Comparison of ENCODE assay signal across 1 cellular context in the genomic region with DNA sequence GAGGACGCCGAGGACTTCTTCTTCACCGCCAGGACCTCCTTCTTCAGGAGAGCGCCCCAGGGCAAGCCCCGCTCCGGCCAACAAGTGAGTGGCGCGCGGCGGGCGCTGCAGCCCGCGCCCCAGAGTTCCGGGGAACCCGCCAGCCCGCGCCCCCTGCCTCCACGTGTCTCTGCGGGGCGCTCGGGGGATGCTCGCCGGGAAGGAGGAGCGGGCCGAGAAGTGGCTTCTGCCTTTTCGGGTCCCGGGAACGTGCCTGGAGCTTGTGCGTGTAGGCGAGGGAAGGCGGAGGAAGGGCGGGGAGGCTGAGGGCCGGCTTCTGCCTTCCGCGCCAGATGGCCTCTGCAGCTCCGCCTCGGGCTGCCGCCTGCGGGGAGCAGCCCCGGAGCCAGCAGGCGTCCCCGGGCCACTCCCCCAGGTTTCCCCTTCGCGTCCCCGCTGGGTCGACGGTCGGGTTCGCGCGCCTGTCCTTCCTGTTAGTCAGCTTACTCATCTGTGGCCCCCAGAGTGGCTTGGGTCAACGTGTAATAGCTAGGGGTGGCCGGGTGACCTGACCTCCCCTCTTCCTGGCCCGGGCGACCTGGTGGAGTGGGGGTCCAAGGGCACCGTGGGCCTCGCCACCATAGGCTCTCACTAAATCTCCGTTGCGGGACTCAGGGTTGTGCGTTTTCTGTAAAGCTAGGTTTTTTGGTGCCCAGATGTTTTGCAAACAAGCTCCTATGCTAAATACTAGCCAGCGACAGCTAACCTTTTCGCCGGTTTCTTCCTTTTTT.
A peak's percentile ranks its signal among the peaks of the same experiment; 100 is the strongest.
TF ChIP-seq lines count a peak whose summit lies in the region.

No MANE protein-coding gene starts in this region.

TF ChIP-seq in HepG2, 621 proteins besides CTCF, POLR2A, EP300 and RAD21 (continued from another document and continues in another):
- TF ChIP-seq, protein P1, sequence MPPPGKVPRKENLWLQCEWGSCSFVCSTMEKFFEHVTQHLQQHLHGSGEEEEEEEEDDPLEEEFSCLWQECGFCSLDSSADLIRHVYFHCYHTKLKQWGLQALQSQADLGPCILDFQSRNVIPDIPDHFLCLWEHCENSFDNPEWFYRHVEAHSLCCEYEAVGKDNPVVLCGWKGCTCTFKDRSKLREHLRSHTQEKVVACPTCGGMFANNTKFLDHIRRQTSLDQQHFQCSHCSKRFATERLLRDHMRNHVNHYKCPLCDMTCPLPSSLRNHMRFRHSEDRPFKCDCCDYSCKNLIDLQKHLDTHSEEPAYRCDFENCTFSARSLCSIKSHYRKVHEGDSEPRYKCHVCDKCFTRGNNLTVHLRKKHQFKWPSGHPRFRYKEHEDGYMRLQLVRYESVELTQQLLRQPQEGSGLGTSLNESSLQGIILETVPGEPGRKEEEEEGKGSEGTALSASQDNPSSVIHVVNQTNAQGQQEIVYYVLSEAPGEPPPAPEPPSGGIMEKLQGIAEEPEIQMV (CRISPR knock-in tag; IDR thresholded peaks at IDR 0.05; ENCODE audit: low read depth), result peak; percentile 75; the same call in 1 of the 2 replicates
- TF ChIP-seq PHF8 (CRISPR knock-in tag; IDR thresholded peaks at IDR 0.05) (peak; percentile 62), ZBTB20 (CRISPR knock-in tag; IDR thresholded peaks at IDR 0.05; ENCODE audit: borderline replicate concordance, low read depth) (peak; percentile 45; the same call in 1 of the 2 replicates), HOXA3 (CRISPR knock-in tag; IDR thresholded peaks at IDR 0.05) (0 out of 2 replicates have a peak, but pooled peaks have one; percentile 20), ISL2 (CRISPR knock-in tag; IDR thresholded peaks at IDR 0.05) (no peak), ZNF496 (CRISPR knock-in tag; IDR thresholded peaks at IDR 0.05; ENCODE audit: insufficient replicate concordance) (no peak), ZNF138 (CRISPR knock-in tag; IDR thresholded peaks at IDR 0.05; ENCODE audit: low read depth) (no peak), HDAC2 (CRISPR knock-in tag; IDR thresholded peaks at IDR 0.05) (peak; percentile 27; the same call in 1 of the 2 replicates), DNMT3B (CRISPR knock-in tag; conservative IDR thresholded peaks at IDR 0.05) (no peak), ZSCAN31 (CRISPR knock-in tag; IDR thresholded peaks at IDR 0.05; ENCODE audit: low read depth) (no peak), MXD4 (CRISPR knock-in tag; IDR thresholded peaks at IDR 0.05) (peak; percentile 70), ZNF550 (CRISPR knock-in tag; IDR thresholded peaks at IDR 0.05; ENCODE audit: borderline replicate concordance) (0 out of 2 replicates have a peak, but pooled peaks have one; percentile 25), HES4 (CRISPR knock-in tag; IDR thresholded peaks at IDR 0.05; ENCODE audit: borderline replicate concordance) (0 out of 2 replicates have a peak, but pooled peaks have one; percentile 52), TOE1 (CRISPR knock-in tag; IDR thresholded peaks at IDR 0.05) (no peak), ZNF30 (CRISPR knock-in tag; IDR thresholded peaks at IDR 0.05) (no peak), NFKB2 (CRISPR knock-in tag; IDR thresholded peaks at IDR 0.05; ENCODE audit: borderline replicate concordance) (no peak), ATRX (CRISPR knock-in tag; IDR thresholded peaks at IDR 0.05; ENCODE audit: borderline replicate concordance) (no peak), GTF3A (CRISPR knock-in tag; conservative IDR thresholded peaks at IDR 0.05) (no peak), ZNF713 (CRISPR knock-in tag; IDR thresholded peaks at IDR 0.05) (no peak), ZNF792 (CRISPR knock-in tag; IDR thresholded peaks at IDR 0.05) (no peak; the same call in 1 of the 2 replicates), SRSF1 (optimal IDR thresholded peaks at IDR 0.05; ENCODE audit: low read depth, low read length) (peak; percentile 49), ZNF879 (CRISPR knock-in tag; IDR thresholded peaks at IDR 0.05) (no peak)
- TF ChIP-seq, protein P2, sequence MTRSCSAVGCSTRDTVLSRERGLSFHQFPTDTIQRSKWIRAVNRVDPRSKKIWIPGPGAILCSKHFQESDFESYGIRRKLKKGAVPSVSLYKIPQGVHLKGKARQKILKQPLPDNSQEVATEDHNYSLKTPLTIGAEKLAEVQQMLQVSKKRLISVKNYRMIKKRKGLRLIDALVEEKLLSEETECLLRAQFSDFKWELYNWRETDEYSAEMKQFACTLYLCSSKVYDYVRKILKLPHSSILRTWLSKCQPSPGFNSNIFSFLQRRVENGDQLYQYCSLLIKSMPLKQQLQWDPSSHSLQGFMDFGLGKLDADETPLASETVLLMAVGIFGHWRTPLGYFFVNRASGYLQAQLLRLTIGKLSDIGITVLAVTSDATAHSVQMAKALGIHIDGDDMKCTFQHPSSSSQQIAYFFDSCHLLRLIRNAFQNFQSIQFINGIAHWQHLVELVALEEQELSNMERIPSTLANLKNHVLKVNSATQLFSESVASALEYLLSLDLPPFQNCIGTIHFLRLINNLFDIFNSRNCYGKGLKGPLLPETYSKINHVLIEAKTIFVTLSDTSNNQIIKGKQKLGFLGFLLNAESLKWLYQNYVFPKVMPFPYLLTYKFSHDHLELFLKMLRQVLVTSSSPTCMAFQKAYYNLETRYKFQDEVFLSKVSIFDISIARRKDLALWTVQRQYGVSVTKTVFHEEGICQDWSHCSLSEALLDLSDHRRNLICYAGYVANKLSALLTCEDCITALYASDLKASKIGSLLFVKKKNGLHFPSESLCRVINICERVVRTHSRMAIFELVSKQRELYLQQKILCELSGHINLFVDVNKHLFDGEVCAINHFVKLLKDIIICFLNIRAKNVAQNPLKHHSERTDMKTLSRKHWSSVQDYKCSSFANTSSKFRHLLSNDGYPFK (CRISPR knock-in tag; IDR thresholded peaks at IDR 0.05; ENCODE audit: borderline replicate concordance), result 0 out of 2 replicates have a peak, but pooled peaks have one; percentile 39
- TF ChIP-seq, protein P3, sequence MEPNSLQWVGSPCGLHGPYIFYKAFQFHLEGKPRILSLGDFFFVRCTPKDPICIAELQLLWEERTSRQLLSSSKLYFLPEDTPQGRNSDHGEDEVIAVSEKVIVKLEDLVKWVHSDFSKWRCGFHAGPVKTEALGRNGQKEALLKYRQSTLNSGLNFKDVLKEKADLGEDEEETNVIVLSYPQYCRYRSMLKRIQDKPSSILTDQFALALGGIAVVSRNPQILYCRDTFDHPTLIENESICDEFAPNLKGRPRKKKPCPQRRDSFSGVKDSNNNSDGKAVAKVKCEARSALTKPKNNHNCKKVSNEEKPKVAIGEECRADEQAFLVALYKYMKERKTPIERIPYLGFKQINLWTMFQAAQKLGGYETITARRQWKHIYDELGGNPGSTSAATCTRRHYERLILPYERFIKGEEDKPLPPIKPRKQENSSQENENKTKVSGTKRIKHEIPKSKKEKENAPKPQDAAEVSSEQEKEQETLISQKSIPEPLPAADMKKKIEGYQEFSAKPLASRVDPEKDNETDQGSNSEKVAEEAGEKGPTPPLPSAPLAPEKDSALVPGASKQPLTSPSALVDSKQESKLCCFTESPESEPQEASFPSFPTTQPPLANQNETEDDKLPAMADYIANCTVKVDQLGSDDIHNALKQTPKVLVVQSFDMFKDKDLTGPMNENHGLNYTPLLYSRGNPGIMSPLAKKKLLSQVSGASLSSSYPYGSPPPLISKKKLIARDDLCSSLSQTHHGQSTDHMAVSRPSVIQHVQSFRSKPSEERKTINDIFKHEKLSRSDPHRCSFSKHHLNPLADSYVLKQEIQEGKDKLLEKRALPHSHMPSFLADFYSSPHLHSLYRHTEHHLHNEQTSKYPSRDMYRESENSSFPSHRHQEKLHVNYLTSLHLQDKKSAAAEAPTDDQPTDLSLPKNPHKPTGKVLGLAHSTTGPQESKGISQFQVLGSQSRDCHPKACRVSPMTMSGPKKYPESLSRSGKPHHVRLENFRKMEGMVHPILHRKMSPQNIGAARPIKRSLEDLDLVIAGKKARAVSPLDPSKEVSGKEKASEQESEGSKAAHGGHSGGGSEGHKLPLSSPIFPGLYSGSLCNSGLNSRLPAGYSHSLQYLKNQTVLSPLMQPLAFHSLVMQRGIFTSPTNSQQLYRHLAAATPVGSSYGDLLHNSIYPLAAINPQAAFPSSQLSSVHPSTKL (CRISPR knock-in tag; IDR thresholded peaks at IDR 0.05), result peak; percentile 9; the same call in 1 of the 2 replicates
- TF ChIP-seq, protein P4, sequence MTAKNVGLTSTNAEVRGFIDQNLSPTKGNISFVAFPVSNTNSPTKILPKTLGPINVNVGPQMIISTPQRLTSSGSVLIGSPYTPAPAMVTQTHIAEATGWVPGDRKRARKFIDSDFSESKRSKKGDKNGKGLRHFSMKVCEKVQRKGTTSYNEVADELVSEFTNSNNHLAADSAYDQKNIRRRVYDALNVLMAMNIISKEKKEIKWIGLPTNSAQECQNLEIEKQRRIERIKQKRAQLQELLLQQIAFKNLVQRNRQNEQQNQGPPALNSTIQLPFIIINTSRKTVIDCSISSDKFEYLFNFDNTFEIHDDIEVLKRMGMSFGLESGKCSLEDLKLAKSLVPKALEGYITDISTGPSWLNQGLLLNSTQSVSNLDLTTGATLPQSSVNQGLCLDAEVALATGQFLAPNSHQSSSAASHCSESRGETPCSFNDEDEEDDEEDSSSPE (CRISPR knock-in tag; IDR thresholded peaks at IDR 0.05), result peak; percentile 47
- TF ChIP-seq, protein P5, sequence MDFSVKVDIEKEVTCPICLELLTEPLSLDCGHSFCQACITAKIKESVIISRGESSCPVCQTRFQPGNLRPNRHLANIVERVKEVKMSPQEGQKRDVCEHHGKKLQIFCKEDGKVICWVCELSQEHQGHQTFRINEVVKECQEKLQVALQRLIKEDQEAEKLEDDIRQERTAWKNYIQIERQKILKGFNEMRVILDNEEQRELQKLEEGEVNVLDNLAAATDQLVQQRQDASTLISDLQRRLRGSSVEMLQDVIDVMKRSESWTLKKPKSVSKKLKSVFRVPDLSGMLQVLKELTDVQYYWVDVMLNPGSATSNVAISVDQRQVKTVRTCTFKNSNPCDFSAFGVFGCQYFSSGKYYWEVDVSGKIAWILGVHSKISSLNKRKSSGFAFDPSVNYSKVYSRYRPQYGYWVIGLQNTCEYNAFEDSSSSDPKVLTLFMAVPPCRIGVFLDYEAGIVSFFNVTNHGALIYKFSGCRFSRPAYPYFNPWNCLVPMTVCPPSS (IDR thresholded peaks at IDR 0.05), result no peak
- TF ChIP-seq, protein P6, sequence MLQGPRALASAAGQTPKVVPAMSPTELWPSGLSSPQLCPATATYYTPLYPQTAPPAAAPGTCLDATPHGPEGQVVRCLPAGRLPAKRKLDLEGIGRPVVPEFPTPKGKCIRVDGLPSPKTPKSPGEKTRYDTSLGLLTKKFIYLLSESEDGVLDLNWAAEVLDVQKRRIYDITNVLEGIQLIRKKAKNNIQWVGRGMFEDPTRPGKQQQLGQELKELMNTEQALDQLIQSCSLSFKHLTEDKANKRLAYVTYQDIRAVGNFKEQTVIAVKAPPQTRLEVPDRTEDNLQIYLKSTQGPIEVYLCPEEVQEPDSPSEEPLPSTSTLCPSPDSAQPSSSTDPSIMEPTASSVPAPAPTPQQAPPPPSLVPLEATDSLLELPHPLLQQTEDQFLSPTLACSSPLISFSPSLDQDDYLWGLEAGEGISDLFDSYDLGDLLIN (CRISPR knock-in tag; IDR thresholded peaks at IDR 0.05; ENCODE audit: borderline replicate concordance), result peak; percentile 81; the same call in 1 of the 2 replicates
- TF ChIP-seq, protein P7, sequence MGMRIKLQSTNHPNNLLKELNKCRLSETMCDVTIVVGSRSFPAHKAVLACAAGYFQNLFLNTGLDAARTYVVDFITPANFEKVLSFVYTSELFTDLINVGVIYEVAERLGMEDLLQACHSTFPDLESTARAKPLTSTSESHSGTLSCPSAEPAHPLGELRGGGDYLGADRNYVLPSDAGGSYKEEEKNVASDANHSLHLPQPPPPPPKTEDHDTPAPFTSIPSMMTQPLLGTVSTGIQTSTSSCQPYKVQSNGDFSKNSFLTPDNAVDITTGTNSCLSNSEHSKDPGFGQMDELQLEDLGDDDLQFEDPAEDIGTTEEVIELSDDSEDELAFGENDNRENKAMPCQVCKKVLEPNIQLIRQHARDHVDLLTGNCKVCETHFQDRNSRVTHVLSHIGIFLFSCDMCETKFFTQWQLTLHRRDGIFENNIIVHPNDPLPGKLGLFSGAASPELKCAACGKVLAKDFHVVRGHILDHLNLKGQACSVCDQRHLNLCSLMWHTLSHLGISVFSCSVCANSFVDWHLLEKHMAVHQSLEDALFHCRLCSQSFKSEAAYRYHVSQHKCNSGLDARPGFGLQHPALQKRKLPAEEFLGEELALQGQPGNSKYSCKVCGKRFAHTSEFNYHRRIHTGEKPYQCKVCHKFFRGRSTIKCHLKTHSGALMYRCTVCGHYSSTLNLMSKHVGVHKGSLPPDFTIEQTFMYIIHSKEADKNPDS (CRISPR knock-in tag; IDR thresholded peaks at IDR 0.05), result no peak; the same call in 1 of the 2 replicates
- TF ChIP-seq, protein P8, sequence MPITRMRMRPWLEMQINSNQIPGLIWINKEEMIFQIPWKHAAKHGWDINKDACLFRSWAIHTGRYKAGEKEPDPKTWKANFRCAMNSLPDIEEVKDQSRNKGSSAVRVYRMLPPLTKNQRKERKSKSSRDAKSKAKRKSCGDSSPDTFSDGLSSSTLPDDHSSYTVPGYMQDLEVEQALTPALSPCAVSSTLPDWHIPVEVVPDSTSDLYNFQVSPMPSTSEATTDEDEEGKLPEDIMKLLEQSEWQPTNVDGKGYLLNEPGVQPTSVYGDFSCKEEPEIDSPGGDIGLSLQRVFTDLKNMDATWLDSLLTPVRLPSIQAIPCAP (CRISPR knock-in tag; IDR thresholded peaks at IDR 0.05; ENCODE audit: low read depth), result no peak
- TF ChIP-seq, protein P9, sequence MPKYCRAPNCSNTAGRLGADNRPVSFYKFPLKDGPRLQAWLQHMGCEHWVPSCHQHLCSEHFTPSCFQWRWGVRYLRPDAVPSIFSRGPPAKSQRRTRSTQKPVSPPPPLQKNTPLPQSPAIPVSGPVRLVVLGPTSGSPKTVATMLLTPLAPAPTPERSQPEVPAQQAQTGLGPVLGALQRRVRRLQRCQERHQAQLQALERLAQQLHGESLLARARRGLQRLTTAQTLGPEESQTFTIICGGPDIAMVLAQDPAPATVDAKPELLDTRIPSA (CRISPR knock-in tag; IDR thresholded peaks at IDR 0.05; ENCODE audit: borderline replicate concordance), result no peak
- TF ChIP-seq, protein P10, sequence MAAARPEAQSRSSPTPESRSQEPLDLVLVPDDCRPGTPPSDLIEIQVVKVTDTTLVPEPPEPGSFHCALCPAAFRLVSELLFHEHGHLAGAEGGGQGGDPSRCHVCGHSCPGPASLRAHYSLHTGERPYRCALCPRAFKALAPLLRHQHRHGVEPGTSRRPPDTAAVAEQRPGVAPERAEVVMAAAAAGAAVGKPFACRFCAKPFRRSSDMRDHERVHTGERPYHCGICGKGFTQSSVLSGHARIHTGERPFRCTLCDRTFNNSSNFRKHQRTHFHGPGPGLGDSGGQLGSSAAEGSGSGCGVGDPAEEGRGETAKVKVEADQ (CRISPR knock-in tag; IDR thresholded peaks at IDR 0.05; ENCODE audit: borderline replicate concordance), result no peak
- TF ChIP-seq, protein P11, sequence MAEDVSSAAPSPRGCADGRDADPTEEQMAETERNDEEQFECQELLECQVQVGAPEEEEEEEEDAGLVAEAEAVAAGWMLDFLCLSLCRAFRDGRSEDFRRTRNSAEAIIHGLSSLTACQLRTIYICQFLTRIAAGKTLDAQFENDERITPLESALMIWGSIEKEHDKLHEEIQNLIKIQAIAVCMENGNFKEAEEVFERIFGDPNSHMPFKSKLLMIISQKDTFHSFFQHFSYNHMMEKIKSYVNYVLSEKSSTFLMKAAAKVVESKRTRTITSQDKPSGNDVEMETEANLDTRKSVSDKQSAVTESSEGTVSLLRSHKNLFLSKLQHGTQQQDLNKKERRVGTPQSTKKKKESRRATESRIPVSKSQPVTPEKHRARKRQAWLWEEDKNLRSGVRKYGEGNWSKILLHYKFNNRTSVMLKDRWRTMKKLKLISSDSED (CRISPR knock-in tag; IDR thresholded peaks at IDR 0.05), result no peak
